Comparison of ENCODE assay signal across 9 cellular contexts in genomic region chr11:61331636-61332035, GRCh38.
A peak's percentile ranks its signal among the peaks of the same experiment; 100 is the strongest.
DNase-seq lines count a peak whose midpoint lies in the region; TF ChIP-seq lines count a peak whose summit lies in the region.
"Had no signal": no experiment of that assay in that cellular context is flagged by ENCODE, and none has a peak within 500 bp of the region (broad histone marks: within the 10 kb centered on the region; RNA-seq: fewer than 3 reads in every experiment).

No MANE protein-coding gene starts in this region.

- H3K4me1 ChIP-seq in muscle layer of colon (ENCODE audit: insufficient read depth, low read length), result peaks cover 25% of the 10 kb centered on the region

- H3K27ac ChIP-seq in muscle layer of colon (ENCODE audit: low read depth, low read length), result no peak overlapping the region

- in situ Hi-C loops in astrocyte of the spinal cord (cut with HindIII; ENCODE audit: low sequenced_read_pairs), result no loop called here

- no peaks in the 10 kb centered on the region for H3K27me3 ChIP-seq in muscle layer of colon (ENCODE audit: control insufficient read depth in 1 of 2, insufficient read depth in 2 of 2, low read length in 2 of 2)

- H3K9ac ChIP-seq in muscle layer of colon (ENCODE audit: low read length), result peak overlapping the region; percentile 62

- H3K36me3 ChIP-seq in muscle layer of colon (ENCODE audit: insufficient read depth, low read length), result peaks cover 22% of the 10 kb centered on the region

- no peaks in the 10 kb centered on the region for H3K9me3 ChIP-seq in muscle layer of colon (ENCODE audit: low read length)

- TF ChIP-seq CTCF in AG10803 (conservative IDR thresholded peaks at IDR 0.05; ENCODE audit: low read length) (no peak), astrocyte of the spinal cord (IDR thresholded peaks at IDR 0.05; ENCODE audit: low read depth, low read length) (no peak)

- H3K4me3 ChIP-seq in AG10803 (ENCODE audit: low read length), result peak overlapping the region; percentile 90
- peak overlapping the region; percentile 95 for H3K4me3 ChIP-seq in astrocyte of the spinal cord (ENCODE audit: low read depth, low read length)
- H3K4me3 ChIP-seq in muscle layer of colon (ENCODE audit: low read depth in 1 of 2, low read length in 2 of 2), result peak overlapping the region in 1 of 2 donors; percentile 89

- DNase-seq in AG10803 (ENCODE audit: low read depth), result no peak
- peak; percentile 21 to 36 for DNase-seq in Kasumi-1 (lab: John Stamatoyannopoulos, UW)
- no peak for DNase-seq in astrocyte of the spinal cord (ENCODE audit: low read depth, low spot score)
- DNase-seq in stimulated activated naive CD4-positive, alpha-beta T cell (lab: John Stamatoyannopoulos, UW), result no peak
- DNase-seq in hepatic stellate cell (ENCODE audit: low spot score), result no peak
- no peak for DNase-seq in foreskin melanocyte
- no peak for DNase-seq in DMS114 treated with DMSO at 0.1 percent for 48 hours (lab: John Stamatoyannopoulos, UW; ENCODE audit: unreplicated experiment)
- DNase-seq: SHP77 treated with DMSO at 0.1 percent for 48 hours had no signal

Comparison
In these comparisons a context has a peak if more than half of its experiments do, and no peak if none do; other contexts are left out.
1. DNase-seq: peak in Kasumi-1 (2 of 2); none in AG10803 (single experiment), astrocyte of the spinal cord (single experiment), stimulated activated naive CD4-positive, alpha-beta T cell (0 of 6), hepatic stellate cell (single experiment), foreskin melanocyte (single experiment) and DMS114 treated with DMSO at 0.1 percent for 48 hours (single experiment).